ENCODE assay signal across 8 cellular contexts in the genomic region with DNA sequence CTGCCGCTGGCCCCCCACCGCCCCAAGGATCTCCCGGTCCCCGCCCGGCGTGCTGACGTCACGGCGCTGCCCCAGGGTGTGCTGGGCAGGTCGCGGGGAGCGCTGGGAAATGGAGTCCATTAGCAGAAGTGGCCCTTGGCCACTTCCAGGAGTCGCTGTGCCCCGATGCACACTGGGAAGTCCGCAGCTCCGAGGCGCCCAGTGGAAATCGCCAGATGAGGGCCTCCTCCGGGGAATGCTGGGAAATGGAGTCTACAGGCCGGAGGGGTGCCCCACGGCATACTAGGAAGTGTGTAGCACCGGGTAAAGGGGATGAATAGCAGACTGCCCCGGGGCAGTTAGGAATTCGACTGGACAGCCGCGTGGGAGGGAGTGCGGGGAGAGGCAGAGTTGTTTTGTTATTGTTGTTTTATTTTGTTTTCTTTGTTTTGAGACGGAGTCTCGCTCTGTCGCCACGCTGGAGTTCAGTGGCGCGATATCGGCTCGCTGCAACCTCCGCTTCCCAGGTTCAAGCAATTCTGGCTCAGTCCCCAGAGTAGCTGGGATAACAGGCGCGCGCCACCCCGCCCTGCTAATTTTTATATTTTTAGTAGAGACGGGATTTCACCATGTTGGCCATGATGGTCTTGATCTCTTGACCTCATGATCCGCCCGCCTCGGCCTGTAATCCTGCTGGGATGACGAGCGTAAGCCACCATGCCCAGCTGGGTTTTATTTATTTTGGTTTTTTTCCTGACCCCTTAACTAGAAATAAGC.
DNase-seq lines count a peak whose midpoint lies in the region; ATAC-seq lines count a peak whose summit lies in the region.

A gene (minus strand): TSS at position 2 of the 756 bp plus-strand sequence. CDS start 94 bp downstream, outside the sequence.

- peaks cover 6% of the 10 kb centered on the region for H3K27me3 Mint-ChIP-seq in central memory CD8-positive, alpha-beta T cell

- peak; percentile 86 for ATAC-seq in GM19025 (IDR thresholded peaks at IDR 0.05; ENCODE audit: low read depth, unreplicated experiment)
- peak; percentile 81 for ATAC-seq in HG03342 (IDR thresholded peaks at IDR 0.05; ENCODE audit: unreplicated experiment)
- peak; percentile 94 for ATAC-seq in central memory CD8-positive, alpha-beta T cell (replicated peaks; ENCODE audit: extremely low read depth, poor library complexity, severe bottlenecking)

- no peaks in the 10 kb centered on the region for H3K9me3 Mint-ChIP-seq in central memory CD8-positive, alpha-beta T cell

- peak within 1 kb of the TSS; percentile 94 for H3K4me3 Mint-ChIP-seq in central memory CD8-positive, alpha-beta T cell

- DNase-seq in AG08396 (ENCODE audit: low spot score) (peak; percentile 99), NCI-H446 (lab: John Stamatoyannopoulos, UW) (peak; percentile 94 to 99), iris pigment epithelial cell (ENCODE audit: low read depth) (peak; percentile 99)
- peak; percentile 94 for DNase-seq in activated CD4-positive, CD25-positive, alpha-beta regulatory T cell treated with anti-CD3 and anti-CD28 coated beads, Interleukin-2, amount 50 U/mL, for 16 hours (ENCODE audit: low read depth, low spot score)
- DNase-seq in central memory CD8-positive, alpha-beta T cell (ENCODE audit: low spot score in 2 of 2): peak; percentile 85 to 93
- DNase-seq in stimulated activated CD4-positive, alpha-beta T cell treated with anti-CD3 and anti-CD28 coated beads, Interleukin-12 subunit alpha, Interleukin-12 subunit beta, amount 100 ng/mL, for 24 hours (ENCODE audit: low read depth in 2 of 2): peak; percentile 94 to 95

- H3K27ac Mint-ChIP-seq in central memory CD8-positive, alpha-beta T cell (ENCODE audit: low read depth): peak within 1 kb of the TSS; percentile 94

- peaks cover 15% of the 10 kb centered on the region for H3K36me3 Mint-ChIP-seq in central memory CD8-positive, alpha-beta T cell (ENCODE audit: insufficient read depth)

- peaks cover 29% of the 10 kb centered on the region for H3K4me1 Mint-ChIP-seq in central memory CD8-positive, alpha-beta T cell

Comparison
In these comparisons a context has a peak if more than half of its experiments do, and no peak if none do; other contexts are left out.
1. Peak in every context shown above with its lines: DNase-seq and ATAC-seq.